ENCODE assay signal across 23 cellular contexts in genomic region chr16:85290626-85291301, GRCh38.
DNase-seq lines count a peak whose midpoint lies in the region; ATAC-seq and TF ChIP-seq lines count a peak whose summit lies in the region.
"Had no signal": no experiment of that assay in that cellular context is flagged by ENCODE, and none has a peak within 500 bp of the region (broad histone marks: within the 10 kb centered on the region; RNA-seq: fewer than 3 reads in every experiment).

No MANE protein-coding gene starts in this region.

- in situ Hi-C loops in transverse colon (cut with MboI; ENCODE audit: low pct_ligation_motif_present in 1 of 4, low pct_unique_long_range_greater_than_20kb in 1 of 4, low sequenced_read_pairs in 3 of 4) = loop anchor here in 1 of 4 donors (25.0 kb wide), 1 partner anchor 422 kb away; no protein-coding TSS in a partner anchor
- in situ Hi-C loops in HAP-1 (cut with MboI; ENCODE audit: low sequenced_read_pairs) = no loop called here

- peak overlapping the region; percentile 66 for H3K9ac ChIP-seq in mucosa of stomach (ENCODE audit: low read length)

- CTCF ChIA-PET in activated naive CD4-positive, alpha-beta T cell treated with anti-CD3 and anti-CD28 coated beads for 36 hours (lab: Charles Lee) = interaction anchor here (0.7 kb wide), 1 partner anchor 67 kb away, joined by 3 read pairs; no protein-coding TSS in a partner anchor

- TF ChIP-seq CTCF in WERI-Rb-1 (IDR thresholded peaks at IDR 0.05; ENCODE audit: low read depth, low read length) (no peak), dorsolateral prefrontal cortex (IDR thresholded peaks at IDR 0.05 in 54 of 56, conservative IDR thresholded peaks at IDR 0.05 in 2 of 56; ENCODE audit: low read depth in 1 of 56, partially characterized antibody in 56 of 56) (no peak), transverse colon (IDR thresholded peaks at IDR 0.05) (no peak)

- peak overlapping the region; percentile 56 for H3K27ac ChIP-seq in WERI-Rb-1
- H3K27ac ChIP-seq in dorsolateral prefrontal cortex = peak overlapping the region; percentile 9 to 98 (median 92)
- H3K27ac ChIP-seq in transverse colon = peak overlapping the region; percentile 47 to 68 (median 57)
- H3K27ac ChIP-seq: ascending aorta, neutrophil, suprapubic skin had no signal

- H3K9me3 ChIP-seq in WERI-Rb-1 (ENCODE audit: severe bottlenecking) (no peaks in the 10 kb centered on the region), mucosa of stomach (ENCODE audit: control insufficient read depth, low read length) (no peaks in the 10 kb centered on the region), transverse colon (no peaks in the 10 kb centered on the region), HAP-1 (no peaks in the 10 kb centered on the region)
- H3K9me3 ChIP-seq: ascending aorta, neutrophil, suprapubic skin had no signal

- TF ChIP-seq EP300 in transverse colon (IDR thresholded peaks at IDR 0.05; ENCODE audit: low read depth) = no peak

- H3K4me1 ChIP-seq in mucosa of stomach (ENCODE audit: control insufficient read depth, insufficient read depth, low read length) (peaks cover 30% of the 10 kb centered on the region), transverse colon (peaks cover 5 to 29% (median 16%) of the 10 kb centered on the region in 4 donors), HAP-1 (no peaks in the 10 kb centered on the region)

- 64 to 90% methylated on average over 4 to 12 of the region's 12 CpGs for WGBS in transverse colon (ENCODE audit: low coverage in 1 of 2), 2 donors

- no peak for ATAC-seq in HG02938 (IDR thresholded peaks at IDR 0.05; ENCODE audit: unreplicated experiment)
- ATAC-seq: activated naive CD4-positive, alpha-beta T cell treated with anti-CD3 and anti-CD28 coated beads, Interleukin-2, amount 50 U/mL, for 72 hours had no signal

- intact Hi-C loops in dorsolateral prefrontal cortex (cut with DNase I) (no loop called here), transverse colon (cut with DNase I; ENCODE audit: low total_unique reads) (no loop called here)
- intact Hi-C loops in activated naive CD4-positive, alpha-beta T cell treated with anti-CD3 and anti-CD28 coated beads for 36 hours (cut with micrococcal nuclease) = no loop called here

- H3K36me3 ChIP-seq in WERI-Rb-1 (no peaks in the 10 kb centered on the region), mucosa of stomach (ENCODE audit: control insufficient read depth, insufficient read depth, low read length) (no peaks in the 10 kb centered on the region), transverse colon (no peaks in the 10 kb centered on the region), HAP-1 (replicated peaks) (no peaks in the 10 kb centered on the region)
- H3K36me3 ChIP-seq: ascending aorta, neutrophil, suprapubic skin had no signal

- H3K9me3 Mint-ChIP-seq in activated naive CD4-positive, alpha-beta T cell treated with anti-CD3 and anti-CD28 coated beads for 36 hours = no peaks in the 10 kb centered on the region
- H3K9me3 Mint-ChIP-seq: activated B cell treated with CpG ODN at 0.5 μM for 24 hours; activated naive CD4-positive, alpha-beta T cell treated with anti-CD3 and anti-CD28 coated beads, Interleukin-2, amount 50 U/mL, for 72 hours; CD4-positive, CD25-positive, alpha-beta regulatory T cell; effector memory CD8-positive, alpha-beta T cell had no signal

- H3K27me3 ChIP-seq in WERI-Rb-1 (ENCODE audit: insufficient read depth, low read depth, severe bottlenecking) = no peaks in the 10 kb centered on the region
- no peaks in the 10 kb centered on the region for H3K27me3 ChIP-seq in dorsolateral prefrontal cortex
- H3K27me3 ChIP-seq in mucosa of stomach (ENCODE audit: control insufficient read depth, insufficient read depth, low read length) = peaks cover 3% of the 10 kb centered on the region
- H3K27me3 ChIP-seq in transverse colon = no peaks in the 10 kb centered on the region
- no peaks in the 10 kb centered on the region for H3K27me3 ChIP-seq in HAP-1 (ENCODE audit: low read depth)
- H3K27me3 ChIP-seq: ascending aorta, neutrophil, suprapubic skin had no signal

- H3K27me3 Mint-ChIP-seq in activated naive CD4-positive, alpha-beta T cell treated with anti-CD3 and anti-CD28 coated beads for 36 hours (ENCODE audit: low read depth) = no peaks in the 10 kb centered on the region
- H3K27me3 Mint-ChIP-seq: CD4-positive, CD25-positive, alpha-beta regulatory T cell; progenitor cell of endocrine pancreas had no signal

- TF ChIP-seq POLR2A in transverse colon (IDR thresholded peaks at IDR 0.05) = no peak

- H3K27ac Mint-ChIP-seq in activated naive CD4-positive, alpha-beta T cell treated with anti-CD3 and anti-CD28 coated beads for 36 hours = no peak overlapping the region
- H3K27ac Mint-ChIP-seq: activated B cell treated with CpG ODN at 0.5 μM for 24 hours; activated naive CD4-positive, alpha-beta T cell treated with anti-CD3 and anti-CD28 coated beads, Interleukin-2, amount 50 U/mL, for 72 hours; effector memory CD8-positive, alpha-beta T cell had no signal

- H3K4me3 ChIP-seq in WERI-Rb-1 (ENCODE audit: low read depth, low read length) = no peak overlapping the region
- peak overlapping the region in 3 of 59 donors; percentile 2 to 21 (median 15) for H3K4me3 ChIP-seq in dorsolateral prefrontal cortex
- no peak overlapping the region for H3K4me3 ChIP-seq in mucosa of stomach (ENCODE audit: low read length)
- H3K4me3 ChIP-seq in transverse colon = no peak overlapping the region
- no peak overlapping the region for H3K4me3 ChIP-seq in HAP-1
- H3K4me3 ChIP-seq: ascending aorta, lung, suprapubic skin had no signal

- no peak for DNase-seq in WERI-Rb-1
- DNase-seq in dorsolateral prefrontal cortex = no peak
- DNase-seq in transverse colon = no peak
- no peak for DNase-seq in HAP-1 (ENCODE audit: low spot score in 2 of 2)
- no peak for DNase-seq in activated naive CD4-positive, alpha-beta T cell treated with anti-CD3 and anti-CD28 coated beads for 36 hours
- DNase-seq: activated B cell treated with CpG ODN at 0.5 μM for 24 hours; activated CD4-positive, alpha-beta T cell treated with anti-CD3 and anti-CD28 coated beads, Interleukin-2, amount 50 U/mL, for 48 hours; activated CD8-positive, alpha-beta memory T cell treated with anti-CD3 and anti-CD28 coated beads, Interleukin-2, amount 50 U/mL, for 4 hours; CD4-positive, CD25-positive, alpha-beta regulatory T cell; effector memory CD8-positive, alpha-beta T cell; EL; HCEC 1CT; IMR-90; NCI-H1092 treated with DMSO at 0.1 percent for 48 hours; NCI-H1930 had no signal

- H3K4me1 Mint-ChIP-seq in activated naive CD4-positive, alpha-beta T cell treated with anti-CD3 and anti-CD28 coated beads for 36 hours (ENCODE audit: low read depth) = no peaks in the 10 kb centered on the region
- H3K4me1 Mint-ChIP-seq: activated B cell treated with CpG ODN at 0.5 μM for 24 hours; CD4-positive, CD25-positive, alpha-beta regulatory T cell had no signal

- H3K4me3 Mint-ChIP-seq in activated naive CD4-positive, alpha-beta T cell treated with anti-CD3 and anti-CD28 coated beads for 36 hours = no peak overlapping the region
- H3K4me3 Mint-ChIP-seq: activated B cell treated with CpG ODN at 0.5 μM for 24 hours; CD4-positive, CD25-positive, alpha-beta regulatory T cell; effector memory CD8-positive, alpha-beta T cell had no signal

- H3K36me3 Mint-ChIP-seq in activated naive CD4-positive, alpha-beta T cell treated with anti-CD3 and anti-CD28 coated beads for 36 hours (ENCODE audit: low read depth) = no peaks in the 10 kb centered on the region
- H3K36me3 Mint-ChIP-seq: activated naive CD4-positive, alpha-beta T cell treated with anti-CD3 and anti-CD28 coated beads, Interleukin-2, amount 50 U/mL, for 72 hours; CD4-positive, CD25-positive, alpha-beta regulatory T cell had no signal
